16 cellular contexts compared by ENCODE assay signal in genomic region chr3:187871204-187871591, GRCh38.
A peak's percentile ranks its signal among the peaks of the same experiment; 100 is the strongest.
DNase-seq lines count a peak whose midpoint lies in the region; ATAC-seq and TF ChIP-seq lines count a peak whose summit lies in the region.
"Had no signal": no experiment of that assay in that cellular context is flagged by ENCODE, and none has a peak within 500 bp of the region (broad histone marks: within the 10 kb centered on the region; RNA-seq: fewer than 3 reads in every experiment).

No MANE protein-coding gene starts in this region.

- H3K27ac Mint-ChIP-seq in activated T-helper 1 cell treated with anti-CD3 and anti-CD28 coated beads, Interleukin-12 subunit alpha, Interleukin-12 subunit beta, Interleukin-2, Interleukin-4 antibody, amounts not matched to agents 30 ng/mL and 10 ng/mL and 1 ng/mL, durations not matched to agents 14 hours and 24 hours and 36 hours = peak overlapping the region; percentile 38
- H3K27ac Mint-ChIP-seq: CD4-positive, alpha-beta memory T cell had no signal

- no peak overlapping the region for H4K5ac ChIP-seq in IMR-90 (ENCODE audit: low read depth, low read length)

- H3K14ac ChIP-seq in IMR-90 (replicated peaks; ENCODE audit: low read depth, low read length) = no peak overlapping the region

- TF ChIP-seq EP300 in suprapubic skin (IDR thresholded peaks at IDR 0.05) = no peak

- H3K9me1 ChIP-seq in IMR-90 (ENCODE audit: insufficient read depth, low read length) = no peaks in the 10 kb centered on the region

- H2BK20ac ChIP-seq in IMR-90 (ENCODE audit: low read depth, low read length) = no peak overlapping the region

- H3K27me3 ChIP-seq in IMR-90 (ENCODE audit: control insufficient read depth, insufficient read depth, low read length) (no peaks in the 10 kb centered on the region), suprapubic skin (no peaks in the 10 kb centered on the region), colonic mucosa (no peaks in the 10 kb centered on the region)
- H3K27me3 ChIP-seq: BE2C had no signal

- no peak for ATAC-seq in IMR-90 (ENCODE audit: low read depth)
- ATAC-seq: A549 had no signal

- H3K27ac ChIP-seq in IMR-90 (ENCODE audit: insufficient read depth, low read length) = no peak overlapping the region
- no peak overlapping the region for H3K27ac ChIP-seq in suprapubic skin
- H3K27ac ChIP-seq in colonic mucosa = no peak overlapping the region
- H3K27ac ChIP-seq: C4-2B had no signal

- no peak overlapping the region for H3K4me2 ChIP-seq in IMR-90 (ENCODE audit: low read depth, low read length)
- H3K4me2 ChIP-seq: A549 had no signal

- H3K4me1 ChIP-seq in IMR-90 (ENCODE audit: control insufficient read depth, insufficient read depth, low read length) (no peaks in the 10 kb centered on the region), suprapubic skin (no peaks in the 10 kb centered on the region), colonic mucosa (no peaks in the 10 kb centered on the region)
- H3K4me1 ChIP-seq: A549, BE2C, HAP-1 had no signal

- no peaks in the 10 kb centered on the region for H3K36me3 Mint-ChIP-seq in activated T-helper 1 cell treated with anti-CD3 and anti-CD28 coated beads, Interleukin-12 subunit alpha, Interleukin-12 subunit beta, Interleukin-2, Interleukin-4 antibody, amounts not matched to agents 30 ng/mL and 10 ng/mL and 1 ng/mL, durations not matched to agents 14 hours and 24 hours and 36 hours (ENCODE audit: low read depth)
- H3K36me3 Mint-ChIP-seq: CD4-positive, alpha-beta memory T cell had no signal

- BruUV-seq in IMR-90 (replicated peaks; lab: Mats Ljungman, UMichigan) = no TSS peak

- TF ChIP-seq CTCF in IMR-90 (conservative IDR thresholded peaks at IDR 0.05; ENCODE audit: low read depth, low read length) (no peak), suprapubic skin (IDR thresholded peaks at IDR 0.05) (no peak), colonic mucosa (IDR thresholded peaks at IDR 0.05) (no peak)

- H3K36me3 ChIP-seq in IMR-90 (ENCODE audit: control insufficient read depth, insufficient read depth, low read length) (no peaks in the 10 kb centered on the region), suprapubic skin (no peaks in the 10 kb centered on the region), colonic mucosa (no peaks in the 10 kb centered on the region)
- H3K36me3 ChIP-seq: BE2C, HAP-1 had no signal

- H2AFZ ChIP-seq in IMR-90 (replicated peaks; ENCODE audit: low read length, poor library complexity) = no peak overlapping the region

- no peak overlapping the region for H3K4me3 Mint-ChIP-seq in activated T-helper 1 cell treated with anti-CD3 and anti-CD28 coated beads, Interleukin-12 subunit alpha, Interleukin-12 subunit beta, Interleukin-2, Interleukin-4 antibody, amounts not matched to agents 30 ng/mL and 10 ng/mL and 1 ng/mL, durations not matched to agents 14 hours and 24 hours and 36 hours
- H3K4me3 Mint-ChIP-seq: CD4-positive, alpha-beta memory T cell had no signal

- intact Hi-C loops in IMR-90 (cut with micrococcal nuclease) (no loop called here), colonic mucosa (cut with DNase I) (no loop called here)
- intact Hi-C loops in activated T-helper 1 cell treated with anti-CD3 and anti-CD28 coated beads, Interleukin-12 subunit alpha, Interleukin-12 subunit beta, Interleukin-2, Interleukin-4 antibody, amounts not matched to agents 30 ng/mL and 10 ng/mL and 1 ng/mL, durations not matched to agents 14 hours and 24 hours and 36 hours (cut with micrococcal nuclease) = loop anchor here (2.0 to 5.0 kb wide), 3 partner anchors 104 to 1044 kb away; no protein-coding TSS in a partner anchor

- DNase-seq in A172 (ENCODE audit: low spot score) = peak; percentile 35
- DNase-seq in IMR-90 = no peak
- DNase-seq in activated T-helper 1 cell treated with anti-CD3 and anti-CD28 coated beads, Interleukin-12 subunit alpha, Interleukin-12 subunit beta, Interleukin-2, Interleukin-4 antibody, amounts not matched to agents 30 ng/mL and 10 ng/mL and 1 ng/mL, durations not matched to agents 14 hours and 24 hours and 36 hours (ENCODE audit: low spot score) = no peak
- peak; percentile 60 for DNase-seq in glomerular visceral epithelial cell (ENCODE audit: extremely low spot score)
- no peak for DNase-seq in NCI-H345 treated with DMSO at 0.1 percent for 48 hours (lab: John Stamatoyannopoulos, UW; ENCODE audit: unreplicated experiment)
- DNase-seq in stimulated activated naive CD4-positive, alpha-beta T cell (lab: John Stamatoyannopoulos, UW) = no peak
- DNase-seq in suprapubic skin (ENCODE audit: low spot score in 2 of 2) = no peak
- DNase-seq in colonic mucosa = no peak
- DNase-seq: BE2C; CD4-positive, alpha-beta memory T cell; DND-41; GDM1; GOT3 had no signal

- no peaks in the 10 kb centered on the region for H3K27me3 Mint-ChIP-seq in activated T-helper 1 cell treated with anti-CD3 and anti-CD28 coated beads, Interleukin-12 subunit alpha, Interleukin-12 subunit beta, Interleukin-2, Interleukin-4 antibody, amounts not matched to agents 30 ng/mL and 10 ng/mL and 1 ng/mL, durations not matched to agents 14 hours and 24 hours and 36 hours (ENCODE audit: insufficient read depth)
- H3K27me3 Mint-ChIP-seq: CD4-positive, alpha-beta memory T cell had no signal

- no peaks in the 10 kb centered on the region for H3K9me3 ChIP-seq in IMR-90 (ENCODE audit: control insufficient read depth, insufficient read depth, low read length)
- H3K9me3 ChIP-seq in suprapubic skin = no peaks in the 10 kb centered on the region
- H3K9me3 ChIP-seq in colonic mucosa = no peaks in the 10 kb centered on the region
- H3K9me3 ChIP-seq: A549, BE2C, HAP-1 had no signal

- H2BK15ac ChIP-seq in IMR-90 (ENCODE audit: low read depth, low read length) = no peak overlapping the region

- H3K4me3 ChIP-seq in IMR-90 (ENCODE audit: insufficient read depth, low read depth, low read length) (no peak overlapping the region), suprapubic skin (no peak overlapping the region), colonic mucosa (no peak overlapping the region)
- H3K4me3 ChIP-seq: A549, HAP-1 had no signal

- H2BK5ac ChIP-seq in IMR-90 (ENCODE audit: low read depth, low read length, poor library complexity, severe bottlenecking) = no peak overlapping the region

- H2AK9ac ChIP-seq in IMR-90 (replicated peaks; ENCODE audit: low read depth, low read length, poor library complexity) = no peak overlapping the region

- H3K9ac ChIP-seq in IMR-90 (ENCODE audit: low read depth, low read length) (no peak overlapping the region), colonic mucosa (ENCODE audit: low read depth in 2 of 2, low read length in 2 of 2) (no peak overlapping the region)

- H3K4ac ChIP-seq in IMR-90 (ENCODE audit: low read depth, low read length) = no peak overlapping the region

- no peak for TF ChIP-seq RAD21 in IMR-90 (IDR thresholded peaks at IDR 0.05; ENCODE audit: low read length)

- H3K18ac ChIP-seq in IMR-90 (ENCODE audit: low read depth, low read length) = no peak overlapping the region

- no peak overlapping the region for H3K23ac ChIP-seq in IMR-90 (ENCODE audit: low read depth, low read length)

- H3K56ac ChIP-seq in IMR-90 (ENCODE audit: extremely low read depth, insufficient read depth, low read length) = no peak overlapping the region

- no peak overlapping the region for H2BK120ac ChIP-seq in IMR-90 (ENCODE audit: low read depth, low read length)

- CTCF ChIA-PET in IMR-90 (lab: Yijun Ruan, JAX) = no interaction called here

- H4K8ac ChIP-seq in IMR-90 (ENCODE audit: low read depth in 2 of 2, low read length in 2 of 2) = no peak overlapping the region

- TF ChIP-seq POLR2A in IMR-90 (IDR thresholded peaks at IDR 0.05; ENCODE audit: low read depth, low read length) = no peak
- TF ChIP-seq POLR2A in suprapubic skin (IDR thresholded peaks at IDR 0.05) = no peak

- no peaks in the 10 kb centered on the region for H3K9me3 Mint-ChIP-seq in activated T-helper 1 cell treated with anti-CD3 and anti-CD28 coated beads, Interleukin-12 subunit alpha, Interleukin-12 subunit beta, Interleukin-2, Interleukin-4 antibody, amounts not matched to agents 30 ng/mL and 10 ng/mL and 1 ng/mL, durations not matched to agents 14 hours and 24 hours and 36 hours
- H3K9me3 Mint-ChIP-seq: CD4-positive, alpha-beta memory T cell had no signal

- no peak overlapping the region for H2AK5ac ChIP-seq in IMR-90 (ENCODE audit: low read depth, low read length)

- H4K20me1 ChIP-seq in IMR-90 (ENCODE audit: insufficient read depth, low read length) = no peaks in the 10 kb centered on the region

- no peaks in the 10 kb centered on the region for H3K79me1 ChIP-seq in IMR-90 (ENCODE audit: low read depth in 1 of 2, low read length in 2 of 2)

- peaks cover 32% of the 10 kb centered on the region for H3K4me1 Mint-ChIP-seq in activated T-helper 1 cell treated with anti-CD3 and anti-CD28 coated beads, Interleukin-12 subunit alpha, Interleukin-12 subunit beta, Interleukin-2, Interleukin-4 antibody, amounts not matched to agents 30 ng/mL and 10 ng/mL and 1 ng/mL, durations not matched to agents 14 hours and 24 hours and 36 hours (ENCODE audit: low read depth)

- dilution Hi-C loops in IMR-90 (cut with HindIII; ENCODE audit: low sequenced_read_pairs, unreplicated experiment) = no loop called here

- in situ Hi-C loops in IMR-90 (cut with MboI; ENCODE audit: low sequenced_read_pairs) = no loop called here

- H4K91ac ChIP-seq in IMR-90 (ENCODE audit: insufficient read depth, low read depth, low read length) = no peak overlapping the region

- POLR2A ChIA-PET in IMR-90 (lab: Charles Lee; ENCODE audit: unreplicated experiment) = no interaction called here

TF ChIP-seq in IMR-90, 13 proteins besides CTCF, POLR2A, EP300 and RAD21:
- TF ChIP-seq USF2 (IDR thresholded peaks at IDR 0.05; ENCODE audit: low read depth, low read length) = no peak
- 0 out of 2 replicates have a peak, but pooled peaks have one; percentile 20 for TF ChIP-seq NFE2L2 (IDR thresholded peaks at IDR 0.05; ENCODE audit: low read depth, low read length)

Comparison
In these comparisons a context has a peak if more than half of its experiments do, and no peak if none do; other contexts are left out.
1. DNase-seq: peak in A172 (single experiment) and glomerular visceral epithelial cell (single experiment); none in IMR-90 (single experiment), activated T-helper 1 cell treated with anti-CD3 and anti-CD28 coated beads, Interleukin-12 subunit alpha, Interleukin-12 subunit beta, Interleukin-2, Interleukin-4 antibody, amounts not matched to agents 30 ng/mL and 10 ng/mL and 1 ng/mL, durations not matched to agents 14 hours and 24 hours and 36 hours (single experiment), NCI-H345 treated with DMSO at 0.1 percent for 48 hours (single experiment), stimulated activated naive CD4-positive, alpha-beta T cell (0 of 6), suprapubic skin (0 of 2) and colonic mucosa (single experiment).